Comparison of ENCODE assay signal across 8 cellular contexts in genomic region chr1:9249534-9250335, GRCh38. TPM values are rescaled to one million over a fixed set of nuclear protein-coding genes. Genes with fewer than 3 reads are reported as not detected.
DNase-seq lines count a peak whose midpoint lies in the region; ATAC-seq and TF ChIP-seq lines count a peak whose summit lies in the region.

No MANE protein-coding gene starts in this region.

- H3K79me2 ChIP-seq in OCI-LY1 (ENCODE audit: insufficient read depth, low read length) = no peaks in the 10 kb centered on the region

- intact Hi-C loops in MCF 10A (cut with micrococcal nuclease) = no loop called here
- intact Hi-C loops in left lung (cut with DNase I) = no loop called here
- intact Hi-C loops in stomach (cut with DNase I; ENCODE audit: low total_unique reads) = no loop called here

- peak; percentile 64 for TF ChIP-seq CTCF in OCI-LY1 (IDR thresholded peaks at IDR 0.05; ENCODE audit: low read length)
- TF ChIP-seq CTCF in MCF 10A (IDR thresholded peaks at IDR 0.05; ENCODE audit: unreplicated experiment) = peak; percentile 39
- peak; percentile 43 to 71 for TF ChIP-seq CTCF in left lung (IDR thresholded peaks at IDR 0.05)
- TF ChIP-seq CTCF in stomach (IDR thresholded peaks at IDR 0.05) = peak in 5 of 7 experiments; percentile 39 to 65 (median 50)

- peaks cover 4% of the 10 kb centered on the region for H3K36me3 Mint-ChIP-seq in MCF 10A (ENCODE audit: insufficient read depth, unreplicated experiment)

- no peak overlapping the region for H3K9ac ChIP-seq in OCI-LY1 (ENCODE audit: low read length)

- no peaks in the 10 kb centered on the region for H3K9me3 Mint-ChIP-seq in MCF 10A (ENCODE audit: unreplicated experiment)

- DNase-seq in DMS 273 (lab: John Stamatoyannopoulos, UW; ENCODE audit: unreplicated experiment) (peak; percentile 61), DMS 273 treated with DMSO at 0.1 percent for 48 hours (lab: John Stamatoyannopoulos, UW) (no peak), MCF 10A (ENCODE audit: unreplicated experiment) (peak; percentile 38), left lung (peak; percentile 61 to 83), stomach (peak; percentile 64), OCI-M2 (lab: John Stamatoyannopoulos, UW; ENCODE audit: unreplicated experiment) (no peak)

- H3K4me3 ChIP-seq in OCI-LY1 (ENCODE audit: low read depth, low read length, poor library complexity, severe bottlenecking) (no peak overlapping the region), left lung (no peak overlapping the region), stomach (peak overlapping the region in 1 of 4 donors; percentile 29)

- no peaks in the 10 kb centered on the region for H3K27me3 ChIP-seq in OCI-LY1 (ENCODE audit: insufficient read depth, low read length)
- no peaks in the 10 kb centered on the region for H3K27me3 ChIP-seq in left lung
- H3K27me3 ChIP-seq in stomach = no peaks in the 10 kb centered on the region

- no TSS peak for BruUV-seq in MCF 10A (replicated peaks; lab: Mats Ljungman, UMichigan)

- no peak overlapping the region for H2AFZ ChIP-seq in OCI-LY1 (ENCODE audit: low read length)

- no peak overlapping the region for H3K27ac ChIP-seq in OCI-LY1 (ENCODE audit: low read depth, low read length, poor library complexity, severe bottlenecking)
- H3K27ac ChIP-seq in left lung = peak overlapping the region; percentile 36 to 53
- peak overlapping the region; percentile 68 to 84 (median 73) for H3K27ac ChIP-seq in stomach

- TF ChIP-seq EP300 in stomach (IDR thresholded peaks at IDR 0.05) = no peak

- H3K4me3 Mint-ChIP-seq in MCF 10A (ENCODE audit: unreplicated experiment) = no peak overlapping the region

- WGBS in stomach, 5 donors = 41 to 62% (median 50%) methylated on average over 8 to 15 of the region's 15 CpGs

- no peaks in the 10 kb centered on the region for H3K9me3 ChIP-seq in OCI-LY1 (ENCODE audit: low read length)
- H3K9me3 ChIP-seq in left lung = no peaks in the 10 kb centered on the region
- no peaks in the 10 kb centered on the region for H3K9me3 ChIP-seq in stomach

- TF ChIP-seq POLR2A in stomach (IDR thresholded peaks at IDR 0.05) = no peak

- H3K4me1 ChIP-seq in OCI-LY1 (ENCODE audit: insufficient read depth, low read length, severe bottlenecking) = no peaks in the 10 kb centered on the region
- peaks cover 16 to 44% of the 10 kb centered on the region in 2 donors for H3K4me1 ChIP-seq in left lung
- peaks cover 54 to 99% (median 78%) of the 10 kb centered on the region in 4 donors for H3K4me1 ChIP-seq in stomach

- H3K36me3 ChIP-seq in OCI-LY1 (ENCODE audit: insufficient read depth, low read length) (no peaks in the 10 kb centered on the region), left lung (peaks cover 0 to 43% of the 10 kb centered on the region in 2 donors), stomach (peaks cover 10 to 63% (median 45%) of the 10 kb centered on the region in 4 donors)

- ATAC-seq in left lung (peak; percentile 81), GM19351 (IDR thresholded peaks at IDR 0.05; ENCODE audit: unreplicated experiment) (no peak)

- peaks cover 3% of the 10 kb centered on the region for H3K4me1 Mint-ChIP-seq in MCF 10A (ENCODE audit: insufficient read depth, unreplicated experiment)

- H3F3A ChIP-seq in OCI-LY1 (ENCODE audit: insufficient read depth, low read length) = no peaks in the 10 kb centered on the region

- no peaks in the 10 kb centered on the region for H4K20me1 ChIP-seq in OCI-LY1 (ENCODE audit: insufficient read depth, low read length)

- H3K27me3 Mint-ChIP-seq in MCF 10A (ENCODE audit: insufficient read depth, unreplicated experiment) = no peaks in the 10 kb centered on the region

- CTCF ChIA-PET in MCF 10A (lab: Yijun Ruan, JAX) = interaction anchor here (0.9 to 2.1 kb wide), 4 partner anchors 9 to 324 kb away, joined by 3 to 7 read pairs (median 4); no protein-coding TSS in a partner anchor

- no peaks in the 10 kb centered on the region for H3K9me2 ChIP-seq in OCI-LY1 (ENCODE audit: low read depth, low read length)

- no peak overlapping the region for H3K4me2 ChIP-seq in OCI-LY1 (ENCODE audit: low read length)

- POLR2A ChIA-PET in MCF 10A (lab: Yijun Ruan, JAX) = no interaction called here

- no peak overlapping the region for H3K27ac Mint-ChIP-seq in MCF 10A (ENCODE audit: low read depth, unreplicated experiment)

RNA-seq across cellular contexts. Expression of gene H6PD, which starts 15.2 kb away (rescaled TPM):
- total RNA-seq in MCF 10A (2022) = 23.6 and 28.7 TPM in 2 replicates
- 10 to 100 TPM; 33.0 to 42.6 TPM for total RNA-seq in left lung
- total RNA-seq in stomach = 10 to 100 TPM; 17.9 to 54.3 (median 34.9) TPM
- polyA plus RNA-seq in stomach = 1 to 10 TPM; 3.2 to 9.2 (median 7.5) TPM

RNA-seq across cellular contexts. Expression of gene SPSB1, which starts 43.0 kb away (rescaled TPM):
- total RNA-seq in MCF 10A (2022) (8.2 and 16.2 TPM in 2 replicates), left lung (10 to 100 TPM; 24.7 to 39.4 TPM), stomach (10 to 100 TPM in 4 of 5 donors, 1 to 10 TPM in 1; 2.3 to 28.7 (median 15.1) TPM)
- 10 to 100 TPM in 2 of 3 donors, 1 to 10 TPM in 1; 9.4 to 26.3 (median 14.7) TPM for polyA plus RNA-seq in stomach

Comparison
In these comparisons a context has a peak if more than half of its experiments do, and no peak if none do; other contexts are left out.
1. DNase-seq: peak in DMS 273 (single experiment), MCF 10A (single experiment), left lung (2 of 2) and stomach (single experiment); none in DMS 273 treated with DMSO at 0.1 percent for 48 hours (single experiment) and OCI-M2 (single experiment).
2. Peak in every context shown above with its lines, with median percentiles within 50 percentile points of each other: CTCF ChIP-seq.